1 cellular context compared by ENCODE assay signal in genomic region chr5:132746592-132747063, GRCh38.
TF ChIP-seq lines count a peak whose summit lies in the region.

No MANE protein-coding gene starts in this region.

TF ChIP-seq in GM12878, 131 proteins besides CTCF, POLR2A, EP300 and RAD21 (continued from another document):
- TF ChIP-seq IRF3 (IDR thresholded peaks at IDR 0.05) (no peak), LARP7 (IDR thresholded peaks at IDR 0.05) (no peak), FOXK2 (IDR thresholded peaks at IDR 0.05) (no peak), SMC3 (IDR thresholded peaks at IDR 0.05; ENCODE audit: borderline replicate concordance, low read length) (0 out of 2 replicates have a peak, but pooled peaks have one; percentile 18), ZNF207 (IDR thresholded peaks at IDR 0.05; ENCODE audit: borderline replicate concordance) (no peak), MYC (IDR thresholded peaks at IDR 0.05; ENCODE audit: insufficient read depth, insufficient read length, insufficient replicate concordance, low read length, severe bottlenecking) (no peak), SKIL (IDR thresholded peaks at IDR 0.05; ENCODE audit: low read depth, poor library complexity, severe bottlenecking) (no peak), ZBTB40 (IDR thresholded peaks at IDR 0.05; ENCODE audit: borderline replicate concordance) (peak; percentile 38; the same call in 1 of the 2 replicates), SMARCA5 (IDR thresholded peaks at IDR 0.05) (peak; percentile 98), POLR2AphosphoS5 (IDR thresholded peaks at IDR 0.05; ENCODE audit: low read length) (no peak), ZSCAN29 (IDR thresholded peaks at IDR 0.05) (no peak), WRNIP1 (IDR thresholded peaks at IDR 0.05; ENCODE audit: borderline replicate concordance, low read depth, low read length) (0 out of 2 replicates have a peak, but pooled peaks have one; percentile 68)
